Comparison of ENCODE assay signal across 1 cellular context in genomic region chr13:26810095-26810494, GRCh38.
TF ChIP-seq lines count a peak whose summit lies in the region.

No MANE protein-coding gene starts in this region.

TF ChIP-seq in WTC11, 78 proteins besides CTCF, POLR2A, EP300 and RAD21 (continued from another document):
- TF ChIP-seq TP53 (CRISPR knock-in tag; IDR thresholded peaks at IDR 0.05): no peak
